18 cellular contexts compared by ENCODE assay signal in genomic region chr11:35290876-35291275, GRCh38.
"Had no signal": no experiment of that assay in that cellular context is flagged by ENCODE, and none has a peak within 500 bp of the region (broad histone marks: within the 10 kb centered on the region; RNA-seq: fewer than 3 reads in every experiment).

No MANE protein-coding gene starts in this region.

- H3K27ac ChIP-seq: esophagus squamous epithelium, heart left ventricle, tibial nerve, vagina had no signal

- H3K27me3 ChIP-seq: heart left ventricle, tibial nerve, vagina had no signal

- H3K27me3 Mint-ChIP-seq: activated B cell treated with CpG ODN at 0.5 μM for 24 hours; activated naive CD4-positive, alpha-beta T cell treated with anti-CD3 and anti-CD28 coated beads, Interleukin-2, amount 50 U/mL, for 24 hours; activated T-cell treated with anti-CD3 and anti-CD28 coated beads, Interleukin-2, amount 50 U/mL, for 24 hours; stimulated activated memory B cell treated with anti-CD40 and anti-IgM and Interleukin-4, amounts not matched to agents 10 μg/mL and 1 μg/mL and 100 μg/mL, for 72 hours had no signal

- H3K4me3 ChIP-seq: esophagus squamous epithelium, heart left ventricle, skin epidermis, tibial nerve, vagina had no signal

- DNase-seq: activated B cell treated with CpG ODN at 0.5 μM for 24 hours; activated CD8-positive, alpha-beta memory T cell treated with anti-CD3 and anti-CD28 coated beads, Interleukin-2, amount 10 ng/mL, durations not matched to agents 7 days and 5 days; activated effector memory CD4-positive, alpha-beta T cell treated with Interleukin-2 at 50 U/mL for 16 hours; activated T-cell treated with anti-CD3 and anti-CD28 coated beads, Interleukin-2, amount 50 U/mL, for 24 hours; esophagus squamous epithelium; heart left ventricle; left ventricle myocardium superior; posterior cingulate gyrus had no signal

- H3K27ac Mint-ChIP-seq: activated B cell treated with CpG ODN at 0.5 μM for 24 hours; activated CD8-positive, alpha-beta memory T cell treated with anti-CD3 and anti-CD28 coated beads, Interleukin-2, amount 10 ng/mL, durations not matched to agents 7 days and 5 days; activated naive CD4-positive, alpha-beta T cell treated with anti-CD3 and anti-CD28 coated beads, Interleukin-2, amount 50 U/mL, for 24 hours; activated T-cell treated with anti-CD3 and anti-CD28 coated beads, Interleukin-2, amount 50 U/mL, for 24 hours; stimulated activated memory B cell treated with anti-CD40 and anti-IgM and Interleukin-4, amounts not matched to agents 10 μg/mL and 1 μg/mL and 100 μg/mL, for 72 hours; T-helper 1 cell treated with Interleukin-12 subunit alpha and Interleukin-12 subunit beta and Interleukin-4 antibody, amounts not matched to agents 30 μg/mL and 1 μg/mL, for 36 hours had no signal

- FAIRE-seq: endometrium, frontal cortex, islet of Langerhans, TTC549 had no signal

- ATAC-seq: activated CD8-positive, alpha-beta memory T cell treated with anti-CD3 and anti-CD28 coated beads, Interleukin-2, amount 10 ng/mL, durations not matched to agents 7 days and 5 days; heart left ventricle; left ventricle myocardium superior; stimulated activated memory B cell treated with anti-CD40 and anti-IgM and Interleukin-4, amounts not matched to agents 10 μg/mL and 1 μg/mL and 100 μg/mL, for 72 hours had no signal

- H3K4me1 ChIP-seq: tibial nerve had no signal

- H3K36me3 Mint-ChIP-seq: activated naive CD4-positive, alpha-beta T cell treated with anti-CD3 and anti-CD28 coated beads, Interleukin-2, amount 50 U/mL, for 24 hours; stimulated activated memory B cell treated with anti-CD40 and anti-IgM and Interleukin-4, amounts not matched to agents 10 μg/mL and 1 μg/mL and 100 μg/mL, for 72 hours had no signal

- H3K36me3 ChIP-seq: esophagus squamous epithelium, tibial nerve, vagina had no signal

- H3K9me3 Mint-ChIP-seq: activated B cell treated with CpG ODN at 0.5 μM for 24 hours; activated naive CD4-positive, alpha-beta T cell treated with anti-CD3 and anti-CD28 coated beads, Interleukin-2, amount 50 U/mL, for 24 hours; activated T-cell treated with anti-CD3 and anti-CD28 coated beads, Interleukin-2, amount 50 U/mL, for 24 hours; stimulated activated memory B cell treated with anti-CD40 and anti-IgM and Interleukin-4, amounts not matched to agents 10 μg/mL and 1 μg/mL and 100 μg/mL, for 72 hours had no signal

- H3K4me3 Mint-ChIP-seq: activated B cell treated with CpG ODN at 0.5 μM for 24 hours; activated CD8-positive, alpha-beta memory T cell treated with anti-CD3 and anti-CD28 coated beads, Interleukin-2, amount 10 ng/mL, durations not matched to agents 7 days and 5 days; activated naive CD4-positive, alpha-beta T cell treated with anti-CD3 and anti-CD28 coated beads, Interleukin-2, amount 50 U/mL, for 24 hours; activated T-cell treated with anti-CD3 and anti-CD28 coated beads, Interleukin-2, amount 50 U/mL, for 24 hours; stimulated activated memory B cell treated with anti-CD40 and anti-IgM and Interleukin-4, amounts not matched to agents 10 μg/mL and 1 μg/mL and 100 μg/mL, for 72 hours; T-helper 1 cell treated with Interleukin-12 subunit alpha and Interleukin-12 subunit beta and Interleukin-4 antibody, amounts not matched to agents 30 μg/mL and 1 μg/mL, for 36 hours had no signal
